15 cellular contexts compared by ENCODE assay signal in genomic region chr11:9153651-9154050, GRCh38.
"Had no signal": no experiment of that assay in that cellular context is flagged by ENCODE, and none has a peak within 500 bp of the region (broad histone marks: within the 10 kb centered on the region; RNA-seq: fewer than 3 reads in every experiment).

No MANE protein-coding gene starts in this region.

- DNase-seq: activated CD4-positive, alpha-beta T cell treated with anti-CD3 and anti-CD28 coated beads for 1 hour; activated CD4-positive, alpha-beta T cell treated with anti-CD3 and anti-CD28 coated beads, Interleukin-2, amount 50 U/mL, for 1 hour; activated naive CD8-positive, alpha-beta T cell treated with anti-CD3 and anti-CD28 coated beads for 36 hours; activated T-cell treated with anti-CD3 and anti-CD28 coated beads, Interleukin-2, amount 50 U/mL, for 1 hour; amygdala; cortex of kidney; endodermal cell; esophagus squamous epithelium; gastrocnemius medialis; hippocampal formation; ovary; substantia nigra; T-helper 9 cell; tibial artery had no signal

- ATAC-seq: activated T-helper 17 cell treated with anti-CD3 and anti-CD28 coated beads, Interleukin-2, amount 50 U/mL, for 72 hours; gastrocnemius medialis had no signal
